In the genomic region with DNA sequence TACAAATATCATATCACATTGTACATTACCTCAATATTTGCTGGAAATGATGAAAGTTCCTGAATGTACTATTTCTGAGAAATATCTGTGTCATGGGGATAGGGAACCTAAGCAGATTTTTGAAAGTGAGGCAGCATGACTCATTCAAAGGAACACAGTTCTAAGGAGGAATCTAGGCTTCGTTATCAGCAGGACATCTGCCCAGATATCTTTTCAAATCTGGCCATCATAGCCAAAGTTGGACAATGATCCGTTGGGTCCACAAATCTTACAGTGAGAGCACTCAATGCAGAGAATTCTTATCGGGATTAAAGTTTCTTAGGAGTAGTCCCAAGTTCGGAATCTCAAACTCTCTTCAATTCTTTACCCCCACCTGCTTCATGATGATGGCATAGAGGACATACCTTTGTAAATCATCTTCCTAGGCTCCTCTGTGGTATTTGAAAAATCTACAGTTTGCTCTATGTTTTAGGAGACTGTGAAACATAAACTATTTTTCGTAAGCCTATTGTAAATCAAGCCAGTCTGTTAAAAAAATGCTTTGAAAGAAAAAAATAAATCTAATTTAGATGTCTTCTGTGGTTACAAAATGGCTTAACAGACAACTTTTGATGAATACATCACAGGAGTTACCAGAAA, we compare ENCODE assay signal across 23 cellular contexts. TPM values are rescaled to one million over a fixed set of nuclear protein-coding genes. Genes with fewer than 3 reads are reported as not detected.
DNase-seq lines count a peak whose midpoint lies in the region; ATAC-seq, FAIRE-seq and TF ChIP-seq lines count a peak whose summit lies in the region.
"Had no signal": no experiment of that assay in that cellular context is flagged by ENCODE, and none has a peak within 500 bp of the region (broad histone marks: within the 10 kb centered on the region; RNA-seq: fewer than 3 reads in every experiment).

No MANE protein-coding gene starts in this region.

- no peak overlapping the region for H3K27ac ChIP-seq in mammary epithelial cell (ENCODE audit: insufficient read depth, low read depth, low read length)
- no peak overlapping the region for H3K27ac ChIP-seq in breast epithelium
- H3K27ac ChIP-seq in K562 (ENCODE audit: extremely low read depth, low read depth, low read length): no peak overlapping the region
- H3K27ac ChIP-seq in HepG2 (ENCODE audit: extremely low read length, insufficient read depth, low read length): peak overlapping the region; percentile 99
- H3K27ac ChIP-seq: C4-2B, esophagus squamous epithelium, PC-9, SJSA1 had no signal

- FAIRE-seq in K562 (lab: Jason Lieb, UNC) (no peak), HepG2 (lab: Jason Lieb, UNC) (no peak)
- FAIRE-seq: GM12878 had no signal

- no peak overlapping the region for H3K4me3 Mint-ChIP-seq in type B pancreatic cell
- H3K4me3 Mint-ChIP-seq: activated T-cell treated with anti-CD3 and anti-CD28 coated beads, Interleukin-2, amount 50 U/mL, for 24 hours; GM23338 had no signal

- no TSS peak for BruUV-seq in mammary epithelial cell (replicated peaks; lab: Mats Ljungman, UMichigan)
- BruUV-seq in K562 (replicated peaks; lab: Mats Ljungman, UMichigan): no TSS peak
- no TSS peak for BruUV-seq in HepG2 (replicated peaks; lab: Mats Ljungman, UMichigan)

- dilution Hi-C loops in mammary epithelial cell (cut with HindIII; ENCODE audit: low sequenced_read_pairs): no loop called here

- no peaks in the 10 kb centered on the region for H3K9me3 ChIP-seq in mammary epithelial cell (replicated peaks; ENCODE audit: insufficient read depth, low read length)
- no peaks in the 10 kb centered on the region for H3K9me3 ChIP-seq in breast epithelium
- no peaks in the 10 kb centered on the region for H3K9me3 ChIP-seq in K562 (replicated peaks; ENCODE audit: control insufficient read depth, insufficient read depth, low read depth, low read length)
- no peaks in the 10 kb centered on the region for H3K9me3 ChIP-seq in HepG2 (ENCODE audit: low read length)
- H3K9me3 ChIP-seq: esophagus squamous epithelium, SJSA1 had no signal

- H3K79me2 ChIP-seq in mammary epithelial cell (ENCODE audit: insufficient read depth, low read length) (no peaks in the 10 kb centered on the region), K562 (ENCODE audit: control insufficient read depth, insufficient read depth, low read length) (no peaks in the 10 kb centered on the region), HepG2 (ENCODE audit: insufficient read depth, low read length) (no peaks in the 10 kb centered on the region)

- peak; percentile 12; the same call in 1 of the 2 replicates for TF ChIP-seq EP300 in K562 (IDR thresholded peaks at IDR 0.05; ENCODE audit: low read length)
- no peak for TF ChIP-seq EP300 in HepG2 (IDR thresholded peaks at IDR 0.05; ENCODE audit: low read depth in 2 of 2, low read length in 2 of 2)
- no peak for TF ChIP-seq EP300 in HepG2 (CRISPR knock-in tag; IDR thresholded peaks at IDR 0.05; ENCODE audit: borderline replicate concordance)

- peaks cover 28% of the 10 kb centered on the region for H3K4me1 ChIP-seq in mammary epithelial cell (ENCODE audit: insufficient read depth, low read length)
- H3K4me1 ChIP-seq in breast epithelium: no peaks in the 10 kb centered on the region
- no peaks in the 10 kb centered on the region; a peak in 3 of 5 replicates for H3K4me1 ChIP-seq in K562 (replicated peaks in 1 of 2; ENCODE audit: control insufficient read depth in 2 of 2, insufficient read depth in 2 of 2, low read length in 2 of 2)
- peaks cover 88% of the 10 kb centered on the region for H3K4me1 ChIP-seq in HepG2 (ENCODE audit: insufficient read depth, low read length)

- H3K4me3 ChIP-seq in mammary epithelial cell (replicated peaks in 1 of 3; ENCODE audit: insufficient read depth in 1 of 3, low read depth in 2 of 3, low read length in 3 of 3) (no peak overlapping the region), breast epithelium (no peak overlapping the region), K562 (no peak overlapping the region), HepG2 (replicated peaks in 1 of 3; ENCODE audit: insufficient read depth in 1 of 3, low read depth in 2 of 3, low read length in 3 of 3) (peak overlapping the region in 1 of 3 experiments; percentile 9; a peak in 2 of 6 replicates)
- H3K4me3 ChIP-seq: esophagus squamous epithelium, GM12878, GM23338, PC-9, SJSA1 had no signal

- H3K9ac ChIP-seq in mammary epithelial cell (ENCODE audit: insufficient read depth, low read length) (no peak overlapping the region), K562 (ENCODE audit: insufficient read depth in 1 of 2, low read depth in 2 of 2, low read length in 2 of 2) (no peak overlapping the region), HepG2 (ENCODE audit: insufficient read depth, low read depth, low read length) (peak overlapping the region; percentile 67)

- no peaks in the 10 kb centered on the region for H3K9me3 Mint-ChIP-seq in type B pancreatic cell
- H3K9me3 Mint-ChIP-seq: activated T-cell treated with anti-CD3 and anti-CD28 coated beads, Interleukin-2, amount 50 U/mL, for 24 hours; GM23338 had no signal

- H3K9me1 ChIP-seq in K562 (ENCODE audit: control insufficient read depth, insufficient read depth, low read length): no peaks in the 10 kb centered on the region

- H3K36me3 ChIP-seq in mammary epithelial cell (ENCODE audit: insufficient read depth, low read length): no peaks in the 10 kb centered on the region
- H3K36me3 ChIP-seq in breast epithelium: no peaks in the 10 kb centered on the region
- no peaks in the 10 kb centered on the region for H3K36me3 ChIP-seq in K562 (ENCODE audit: control insufficient read depth, insufficient read depth, low read length)
- H3K36me3 ChIP-seq in HepG2 (replicated peaks in 1 of 2; ENCODE audit: control insufficient read depth in 1 of 2, insufficient read depth in 2 of 2, low read length in 2 of 2): no peaks in the 10 kb centered on the region
- H3K36me3 ChIP-seq: esophagus squamous epithelium, SJSA1 had no signal

- TF ChIP-seq CTCF in mammary epithelial cell (conservative IDR thresholded peaks at IDR 0.05 in 1 of 2, IDR thresholded peaks at IDR 0.05 in 1 of 2; ENCODE audit: extremely low read depth in 1 of 2, insufficient read depth in 1 of 2, low read depth in 1 of 2, low read length in 2 of 2): no peak
- TF ChIP-seq CTCF in breast epithelium (IDR thresholded peaks at IDR 0.05): no peak
- no peak for TF ChIP-seq CTCF in K562 (IDR thresholded peaks at IDR 0.05 in 2 of 3, conservative IDR thresholded peaks at IDR 0.05 in 1 of 3; ENCODE audit: insufficient read depth in 2 of 3, low read depth in 1 of 3, low read length in 3 of 3)
- no peak for TF ChIP-seq CTCF in HepG2 (CRISPR knock-in tag; IDR thresholded peaks at IDR 0.05)
- TF ChIP-seq CTCF in type B pancreatic cell (conservative IDR thresholded peaks at IDR 0.05): no peak

- POLR2A ChIA-PET in K562 (lab: Yijun Ruan, JAX): no interaction called here
- POLR2A ChIA-PET in HepG2 (lab: Yijun Ruan, JAX): interaction anchor here (1.3 to 2.4 kb wide), 6 partner anchors 15 to 124 kb away, joined by 3 to 22 read pairs (median 10); no protein-coding TSS in a partner anchor

- intact Hi-C loops in mammary epithelial cell (cut with micrococcal nuclease) (no loop called here), breast epithelium (cut with DNase I; ENCODE audit: low total_unique reads) (no loop called here), K562 (cut with micrococcal nuclease) (no loop called here), HepG2 (cut with micrococcal nuclease; ENCODE audit: unreplicated experiment) (loop anchor here (2.0 kb wide), 1 partner anchor 41 kb away; no protein-coding TSS in a partner anchor), Right ventricle myocardium inferior (cut with DNase I) (no loop called here)

- TF ChIP-seq RAD21 in K562 (CRISPR knock-in tag; conservative IDR thresholded peaks at IDR 0.05 in 1 of 2, IDR thresholded peaks at IDR 0.05 in 1 of 2) (no peak), HepG2 (CRISPR knock-in tag; IDR thresholded peaks at IDR 0.05) (no peak)

- in situ Hi-C loops in mammary epithelial cell (cut with MboI; ENCODE audit: low sequenced_read_pairs in 2 of 2): no loop called here
- in situ Hi-C loops in K562 (cut with MboI): no loop called here
- in situ Hi-C loops in HepG2 (cut with HindIII; ENCODE audit: extremely low pct_ligation_motif_present, low pct_unique_long_range_greater_than_20kb): no loop called here

- peak; percentile 21 for DNase-seq in mammary epithelial cell
- no peak for DNase-seq in breast epithelium (ENCODE audit: low spot score in 2 of 2)
- DNase-seq in K562 (ENCODE audit: extremely low read depth in 1 of 4, low spot score in 3 of 4): no peak
- no peak for DNase-seq in HepG2 (ENCODE audit: low spot score)
- DNase-seq in type B pancreatic cell (ENCODE audit: extremely low spot score, unreplicated experiment): no peak
- no peak for DNase-seq in iPS-NIHi7 (ENCODE audit: extremely low spot score)
- no peak for DNase-seq in Right ventricle myocardium inferior (ENCODE audit: missing footprints)
- DNase-seq in activated CD4-positive, alpha-beta T cell treated with anti-CD3 and anti-CD28 coated beads for 4 hours: no peak
- DNase-seq: activated naive CD4-positive, alpha-beta T cell; activated T-cell treated with anti-CD3 and anti-CD28 coated beads, Interleukin-2, amount 50 U/mL, for 24 hours; aorta; DMS 273 treated with DMSO at 0.1 percent for 48 hours; effector CD8-positive, alpha-beta T cell; esophagus squamous epithelium; NCI-H1092 treated with DMSO at 0.1 percent for 48 hours; NCI-H2029; NCI-H226; PC-9 had no signal

- no peaks in the 10 kb centered on the region for H3K27me3 ChIP-seq in mammary epithelial cell (ENCODE audit: insufficient read depth, low read length)
- no peaks in the 10 kb centered on the region for H3K27me3 ChIP-seq in breast epithelium
- no peaks in the 10 kb centered on the region for H3K27me3 ChIP-seq in K562 (ENCODE audit: control insufficient read depth in 2 of 2, insufficient read depth in 2 of 2, low read length in 2 of 2)
- no peaks in the 10 kb centered on the region for H3K27me3 ChIP-seq in HepG2 (ENCODE audit: control insufficient read depth in 1 of 2, insufficient read depth in 2 of 2, low read length in 2 of 2)
- H3K27me3 ChIP-seq: esophagus squamous epithelium, SJSA1 had no signal

- TF ChIP-seq POLR2A in breast epithelium (IDR thresholded peaks at IDR 0.05) (no peak), K562 (conservative IDR thresholded peaks at IDR 0.05) (no peak), HepG2 (IDR thresholded peaks at IDR 0.05; ENCODE audit: insufficient read depth in 1 of 2, low read depth in 2 of 2, low read length in 2 of 2) (no peak)

- ATAC-seq in K562 (no peak), HepG2 (no peak), Right ventricle myocardium inferior (no peak)
- ATAC-seq: GM12878, GM23338 had no signal

- WGBS in mammary epithelial cell (ENCODE audit: low coverage, missing lambda C conversion rate): 85% methylated on average over 5 of the region's 5 CpGs
- WGBS in K562 (ENCODE audit: insufficient coverage, low coverage, missing lambda C conversion rate): 31% methylated on average over 5 of the region's 5 CpGs
- WGBS in HepG2 (ENCODE audit: low lambda C conversion rate): 45% methylated on average over 5 of the region's 5 CpGs

- CTCF ChIA-PET in mammary epithelial cell (lab: Charles Lee; ENCODE audit: low non-redundant PET): no interaction called here
- CTCF ChIA-PET in K562 (lab: Yijun Ruan, JAX; ENCODE audit: low intra/inter-chr PET ratio): no interaction called here
- CTCF ChIA-PET in HepG2 (lab: Yijun Ruan, JAX; ENCODE audit: low intra/inter-chr PET ratio, low total read pairs): no interaction called here

- H3K4me2 ChIP-seq in mammary epithelial cell (ENCODE audit: insufficient read depth, low read depth, low read length): no peak overlapping the region
- H3K4me2 ChIP-seq in K562 (ENCODE audit: insufficient read depth, low read length): no peak overlapping the region
- H3K4me2 ChIP-seq in HepG2 (ENCODE audit: low read depth, low read length): peak overlapping the region; percentile 73
- H3K4me2 ChIP-seq: GM23338, PC-9 had no signal

- H3K27me3 Mint-ChIP-seq in type B pancreatic cell: no peaks in the 10 kb centered on the region
- H3K27me3 Mint-ChIP-seq: activated T-cell treated with anti-CD3 and anti-CD28 coated beads, Interleukin-2, amount 50 U/mL, for 24 hours had no signal

- H3K27ac Mint-ChIP-seq in type B pancreatic cell: peak overlapping the region; percentile 58
- H3K27ac Mint-ChIP-seq: activated T-cell treated with anti-CD3 and anti-CD28 coated beads, Interleukin-2, amount 50 U/mL, for 24 hours; GM23338 had no signal

- H4K20me1 ChIP-seq in mammary epithelial cell (ENCODE audit: insufficient read depth, low read length): no peaks in the 10 kb centered on the region
- no peaks in the 10 kb centered on the region for H4K20me1 ChIP-seq in K562 (replicated peaks; ENCODE audit: control insufficient read depth, insufficient read depth, low read length)
- no peaks in the 10 kb centered on the region for H4K20me1 ChIP-seq in HepG2 (ENCODE audit: insufficient read depth, low read length)

- no peaks in the 10 kb centered on the region for H3K36me3 Mint-ChIP-seq in type B pancreatic cell

- H2AFZ ChIP-seq in mammary epithelial cell (ENCODE audit: low read depth, low read length) (no peak overlapping the region), K562 (ENCODE audit: low read depth, low read length) (no peak overlapping the region), HepG2 (ENCODE audit: low read length) (no peak overlapping the region)
- H2AFZ ChIP-seq: GM23338, PC-9 had no signal

- peaks cover 27% of the 10 kb centered on the region for H3K4me1 Mint-ChIP-seq in type B pancreatic cell (ENCODE audit: unreplicated experiment)

RNA-seq across cellular contexts. Expression of a gene that starts 29.4 kb away (rescaled TPM):
- total RNA-seq in mammary epithelial cell: under 1 TPM in 1 of 2 donors, not detected in 1; 0.33 TPM
- 0.22 TPM for polyA plus RNA-seq in mammary epithelial cell
- not detected for polyA minus RNA-seq in mammary epithelial cell
- 100 to 1,000 TPM in 1 of 3 donors, 10 to 100 TPM in 2; 67.2 to 233 (median 80.1) TPM for total RNA-seq in breast epithelium
- 1.6 and 2.2 TPM in 2 replicates for total RNA-seq in K562 (2011; cell fraction: chromatin; rRNA removed; ENCODE audit: low replicate concordance)
- 0.26 and 1.2 TPM in 2 replicates for total RNA-seq in K562 (2011; cell fraction: nucleolus; rRNA removed)
- 1.2 and 1.5 TPM in 2 replicates for total RNA-seq in K562 (2011; cell fraction: nucleoplasm; rRNA removed)
- total RNA-seq in K562 (2014; rRNA removed): 19.8 and 21.0 TPM in 2 replicates
- 32.8 and 38.5 TPM in 2 replicates for total RNA-seq in K562 (2014; rRNA removed; fragmentation: Illumina TruSeq; extraction: Trizol)
- total RNA-seq in K562 (2015; rRNA removed; fragmentation: Illumina TruSeq; extraction: Trizol): 81.2 and 86.3 TPM in 2 replicates
- 24.4 and 27.0 TPM in 2 replicates for total RNA-seq in K562 (2021)
- 1.3 and 1.8 TPM in 2 replicates for polyA plus RNA-seq in K562 (2011; rRNA removed)
- 0.55 and 0.75 TPM in 2 replicates for polyA plus RNA-seq in K562 (2011; cell fraction: cytosol; rRNA removed)
- polyA plus RNA-seq in K562 (2011; cell fraction: nucleus; rRNA removed): 0.41 TPM in 2 replicates
- 65.5 and 67.1 TPM in 2 replicates for polyA plus RNA-seq in K562 (2012)
- polyA plus RNA-seq in K562 (2014; fragmentation: Illumina TruSeq; extraction: Trizol): 26.3 and 29.3 TPM in 2 replicates
- 10 to 100 TPM; 24.4 to 33.0 TPM for polyA plus RNA-seq in K562 (2014; fragmentation: Nextera tagmentation; extraction: Ambion mirVana)
- polyA plus RNA-seq in K562 (2014; rRNA removed): 20.9 and 21.9 TPM in 2 replicates
- polyA minus RNA-seq in K562 (2011; rRNA and poly(A)+ RNA removed): 3.0 and 5.7 TPM in 2 replicates
- polyA minus RNA-seq in K562 (2011; cell fraction: cytosol; rRNA and poly(A)+ RNA removed): 0.86 TPM in 1 of 2 replicates, not detected in the other
- polyA minus RNA-seq in K562 (2011; cell fraction: nucleus; rRNA and poly(A)+ RNA removed): 0.13 and 0.78 TPM in 2 replicates
- 439 and 686 TPM in 2 replicates for total RNA-seq in HepG2 (2016; rRNA removed; fragmentation: Illumina TruSeq; extraction: Trizol)
- total RNA-seq in HepG2 (2016; cell fraction: cytosol; rRNA removed; fragmentation: Illumina TruSeq; extraction: Trizol; ENCODE audit: low read depth): 23.4 and 28.1 TPM in 2 replicates
- 431 and 688 TPM in 2 replicates for total RNA-seq in HepG2 (2016; cell fraction: insoluble cytoplasmic fraction; rRNA removed; fragmentation: Illumina TruSeq; extraction: Trizol)
- 55.9 and 65.7 TPM in 2 replicates for total RNA-seq in HepG2 (2016; cell fraction: membrane; rRNA removed; fragmentation: Illumina TruSeq; extraction: Trizol)
- 230 and 235 TPM in 2 replicates for total RNA-seq in HepG2 (2016; cell fraction: nucleus; rRNA removed; fragmentation: Illumina TruSeq; extraction: Trizol)
- 50.0 and 88.2 TPM in 2 replicates for polyA plus RNA-seq in HepG2 (2011; rRNA removed)
- 43.0 and 53.0 TPM in 2 replicates for polyA plus RNA-seq in HepG2 (2011; cell fraction: cytosol; rRNA removed)
- polyA plus RNA-seq in HepG2 (2011; cell fraction: nucleus; rRNA removed): 15.1 and 17.0 TPM in 2 replicates
- polyA plus RNA-seq in HepG2 (2012): 160 and 206 TPM in 2 replicates
- 21.3 and 24.3 TPM in 2 replicates for polyA plus RNA-seq in HepG2 (2016; cell fraction: cytosol; fragmentation: Illumina TruSeq; extraction: Trizol; ENCODE audit: low read depth)
- polyA plus RNA-seq in HepG2 (2016; cell fraction: insoluble cytoplasmic fraction; fragmentation: Illumina TruSeq; extraction: Trizol; ENCODE audit: low read depth): 619 and 655 TPM in 2 replicates
- 40.3 and 48.6 TPM in 2 replicates for polyA plus RNA-seq in HepG2 (2016; cell fraction: membrane; fragmentation: Illumina TruSeq; extraction: Trizol; ENCODE audit: low read depth)
- 212 and 215 TPM in 2 replicates for polyA plus RNA-seq in HepG2 (2016; cell fraction: nucleus; fragmentation: Illumina TruSeq; extraction: Trizol; ENCODE audit: insufficient read depth, low read depth)
- polyA minus RNA-seq in HepG2 (2011; rRNA and poly(A)+ RNA removed; ENCODE audit: low replicate concordance): 40.3 TPM in 1 of 2 replicates, not detected in the other
- 50.9 and 76.9 TPM in 2 replicates for polyA minus RNA-seq in HepG2 (2011; cell fraction: cytosol; rRNA and poly(A)+ RNA removed)
- 88.4 and 90.4 TPM in 2 replicates for polyA minus RNA-seq in HepG2 (2011; cell fraction: nucleus; rRNA and poly(A)+ RNA removed)
- 242 and 417 TPM in 2 replicates for total RNA-seq in type B pancreatic cell (ENCODE audit: low replicate concordance)
- total RNA-seq in Right ventricle myocardium inferior: 25.7 TPM
- total RNA-seq: SJSA1; T-helper 2 cell treated with Interferon-gamma antibody and Interleukin-4, amounts not matched to agents 100 ng/mL and 5 ng/mL, for 36 hours had no signal
